Comparison of ENCODE assay signal across 14 cellular contexts in genomic region chr14:39488600-39488999, GRCh38. TPM values are rescaled to one million over a fixed set of nuclear protein-coding genes. Genes with fewer than 3 reads are reported as not detected.
DNase-seq lines count a peak whose midpoint lies in the region; ATAC-seq and TF ChIP-seq lines count a peak whose summit lies in the region.
"Had no signal": no experiment of that assay in that cellular context is flagged by ENCODE, and none has a peak within 500 bp of the region (broad histone marks: within the 10 kb centered on the region; RNA-seq: fewer than 3 reads in every experiment).

No MANE protein-coding gene starts in this region.

- H3K4me3 Mint-ChIP-seq in endothelial cell (ENCODE audit: unreplicated experiment), result no peak overlapping the region
- H3K4me3 Mint-ChIP-seq: nephron had no signal

- no peaks in the 10 kb centered on the region for H3K36me3 ChIP-seq in GM23248 (ENCODE audit: low read depth)
- H3K36me3 ChIP-seq: spleen had no signal

- H3K4me1 ChIP-seq in GM23248 (ENCODE audit: insufficient read depth), result peaks cover 16% of the 10 kb centered on the region

- no peaks in the 10 kb centered on the region for H3K9me3 ChIP-seq in GM23248 (ENCODE audit: low read depth)
- H3K9me3 ChIP-seq: spleen had no signal

- no peaks in the 10 kb centered on the region for H3K79me2 ChIP-seq in GM23248 (ENCODE audit: insufficient read depth)

- in situ Hi-C loops in GM23248 (cut with MboI), result no loop called here

- H3K27me3 ChIP-seq in GM23248 (replicated peaks; ENCODE audit: insufficient read depth), result no peaks in the 10 kb centered on the region
- H3K27me3 ChIP-seq: spleen had no signal

- H3K9ac ChIP-seq in GM23248, result no peak overlapping the region

- no peaks in the 10 kb centered on the region for H3K36me3 Mint-ChIP-seq in endothelial cell (ENCODE audit: low read depth, unreplicated experiment)

- no peaks in the 10 kb centered on the region for H3K9me3 Mint-ChIP-seq in endothelial cell (ENCODE audit: unreplicated experiment)
- H3K9me3 Mint-ChIP-seq: nephron had no signal

- no peak overlapping the region for H3K27ac Mint-ChIP-seq in endothelial cell (ENCODE audit: unreplicated experiment)
- H3K27ac Mint-ChIP-seq: nephron had no signal

- H3K27ac ChIP-seq in GM23248, result no peak overlapping the region
- H3K27ac ChIP-seq: spleen had no signal

- H3K4me2 ChIP-seq in GM23248 (ENCODE audit: unreplicated experiment), result no peak overlapping the region

- no peak overlapping the region for H3K4me3 ChIP-seq in GM23248
- H3K4me3 ChIP-seq: spleen had no signal

- TF ChIP-seq CTCF in endothelial cell (IDR thresholded peaks at IDR 0.05; ENCODE audit: unreplicated experiment), result no peak

- no peaks in the 10 kb centered on the region for H3K9me2 ChIP-seq in GM23248 (ENCODE audit: insufficient read depth)

- peak; percentile 43 for DNase-seq in GM23248
- peak; percentile 34 for DNase-seq in NCI-H2227 treated with DMSO at 0.1 percent for 48 hours (lab: John Stamatoyannopoulos, UW)
- DNase-seq in endothelial cell (ENCODE audit: low spot score), result peak; percentile 33
- peak; percentile 5 for DNase-seq in midbrain (lab: John Stamatoyannopoulos, UW)
- no peak for DNase-seq in activated naive CD4-positive, alpha-beta T cell (lab: John Stamatoyannopoulos, UW)
- no peak for DNase-seq in OCI-M2 (lab: John Stamatoyannopoulos, UW; ENCODE audit: unreplicated experiment)
- DNase-seq: activated CD4-positive, CD25-positive, alpha-beta regulatory T cell; left cardiac atrium; NK-92 treated with Interleukin-12 subunit alpha and Interleukin-12 subunit beta, amount 100 ng/mL, for 24 hours; spleen had no signal

- ATAC-seq in HG03342 (IDR thresholded peaks at IDR 0.05; ENCODE audit: unreplicated experiment), result no peak
- no peak for ATAC-seq in GM19023 (IDR thresholded peaks at IDR 0.05; ENCODE audit: unreplicated experiment)
- ATAC-seq: left cardiac atrium, SK-N-SH treated with all-trans-retinoic acid at 6 μM for 48 hours had no signal

- no peaks in the 10 kb centered on the region for H3K27me3 Mint-ChIP-seq in endothelial cell (ENCODE audit: unreplicated experiment)

- no peak overlapping the region for H2AFZ ChIP-seq in GM23248

- no peaks in the 10 kb centered on the region for H4K20me1 ChIP-seq in GM23248 (ENCODE audit: insufficient read depth)

- WGBS in GM23248 (ENCODE audit: low coverage in 1 of 2, low lambda C conversion rate in 2 of 2, missing lambda C conversion rate in 2 of 2), 2 experiments, result 35 to 44% methylated on average over 1 of the region's 1 CpG

- H3F3A ChIP-seq in GM23248 (ENCODE audit: insufficient read depth), result peaks cover 13% of the 10 kb centered on the region

- H3K4me1 Mint-ChIP-seq in endothelial cell (ENCODE audit: unreplicated experiment), result no peaks in the 10 kb centered on the region

RNA-seq across cellular contexts. Expression of gene FBXO33, which starts 56.4 kb away (rescaled TPM):
- 21.4 and 22.1 TPM in 2 replicates for total RNA-seq in GM23248 (2014; rRNA removed; shearing (Covaris generic))
- 9.0 and 9.5 TPM in 2 replicates for polyA plus RNA-seq in GM23248 (2016; fragmentation: Nextera tagmentation; extraction: Ambion mirVana)
- 11.9 TPM for total RNA-seq in endothelial cell (ENCODE audit: unreplicated experiment)

Comparison
In these comparisons a context has a peak if more than half of its experiments do, and no peak if none do; other contexts are left out.
1. DNase-seq: peak in GM23248 (single experiment), NCI-H2227 treated with DMSO at 0.1 percent for 48 hours (single experiment), endothelial cell (single experiment) and midbrain (single experiment); none in activated naive CD4-positive, alpha-beta T cell (0 of 4) and OCI-M2 (single experiment).